1 cellular context compared by ENCODE assay signal in the genomic region with DNA sequence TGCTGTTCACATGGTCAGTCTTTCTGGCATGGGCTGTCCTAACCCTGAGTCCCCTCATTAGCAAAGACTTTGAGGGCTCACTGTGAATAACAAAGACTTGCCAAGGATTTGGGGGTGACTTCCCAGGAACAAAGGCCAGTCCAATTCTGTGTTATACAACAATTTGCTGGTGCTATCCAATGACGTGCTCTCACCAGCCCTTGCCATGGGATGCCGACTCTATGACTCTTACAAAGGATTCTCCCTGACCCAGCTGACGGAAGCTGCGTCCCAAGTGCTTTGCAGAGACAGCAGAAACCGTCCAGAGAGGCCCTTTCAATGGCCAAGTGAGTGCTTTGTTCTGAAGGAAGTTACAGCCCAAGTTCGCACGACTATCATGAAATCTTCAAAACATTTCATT.
TF ChIP-seq lines count a peak whose summit lies in the region.

No MANE protein-coding gene starts in this region.

TF ChIP-seq in GM23338, 12 proteins besides CTCF, POLR2A, EP300 and RAD21 (continued from another document):
- TF ChIP-seq, protein P1, sequence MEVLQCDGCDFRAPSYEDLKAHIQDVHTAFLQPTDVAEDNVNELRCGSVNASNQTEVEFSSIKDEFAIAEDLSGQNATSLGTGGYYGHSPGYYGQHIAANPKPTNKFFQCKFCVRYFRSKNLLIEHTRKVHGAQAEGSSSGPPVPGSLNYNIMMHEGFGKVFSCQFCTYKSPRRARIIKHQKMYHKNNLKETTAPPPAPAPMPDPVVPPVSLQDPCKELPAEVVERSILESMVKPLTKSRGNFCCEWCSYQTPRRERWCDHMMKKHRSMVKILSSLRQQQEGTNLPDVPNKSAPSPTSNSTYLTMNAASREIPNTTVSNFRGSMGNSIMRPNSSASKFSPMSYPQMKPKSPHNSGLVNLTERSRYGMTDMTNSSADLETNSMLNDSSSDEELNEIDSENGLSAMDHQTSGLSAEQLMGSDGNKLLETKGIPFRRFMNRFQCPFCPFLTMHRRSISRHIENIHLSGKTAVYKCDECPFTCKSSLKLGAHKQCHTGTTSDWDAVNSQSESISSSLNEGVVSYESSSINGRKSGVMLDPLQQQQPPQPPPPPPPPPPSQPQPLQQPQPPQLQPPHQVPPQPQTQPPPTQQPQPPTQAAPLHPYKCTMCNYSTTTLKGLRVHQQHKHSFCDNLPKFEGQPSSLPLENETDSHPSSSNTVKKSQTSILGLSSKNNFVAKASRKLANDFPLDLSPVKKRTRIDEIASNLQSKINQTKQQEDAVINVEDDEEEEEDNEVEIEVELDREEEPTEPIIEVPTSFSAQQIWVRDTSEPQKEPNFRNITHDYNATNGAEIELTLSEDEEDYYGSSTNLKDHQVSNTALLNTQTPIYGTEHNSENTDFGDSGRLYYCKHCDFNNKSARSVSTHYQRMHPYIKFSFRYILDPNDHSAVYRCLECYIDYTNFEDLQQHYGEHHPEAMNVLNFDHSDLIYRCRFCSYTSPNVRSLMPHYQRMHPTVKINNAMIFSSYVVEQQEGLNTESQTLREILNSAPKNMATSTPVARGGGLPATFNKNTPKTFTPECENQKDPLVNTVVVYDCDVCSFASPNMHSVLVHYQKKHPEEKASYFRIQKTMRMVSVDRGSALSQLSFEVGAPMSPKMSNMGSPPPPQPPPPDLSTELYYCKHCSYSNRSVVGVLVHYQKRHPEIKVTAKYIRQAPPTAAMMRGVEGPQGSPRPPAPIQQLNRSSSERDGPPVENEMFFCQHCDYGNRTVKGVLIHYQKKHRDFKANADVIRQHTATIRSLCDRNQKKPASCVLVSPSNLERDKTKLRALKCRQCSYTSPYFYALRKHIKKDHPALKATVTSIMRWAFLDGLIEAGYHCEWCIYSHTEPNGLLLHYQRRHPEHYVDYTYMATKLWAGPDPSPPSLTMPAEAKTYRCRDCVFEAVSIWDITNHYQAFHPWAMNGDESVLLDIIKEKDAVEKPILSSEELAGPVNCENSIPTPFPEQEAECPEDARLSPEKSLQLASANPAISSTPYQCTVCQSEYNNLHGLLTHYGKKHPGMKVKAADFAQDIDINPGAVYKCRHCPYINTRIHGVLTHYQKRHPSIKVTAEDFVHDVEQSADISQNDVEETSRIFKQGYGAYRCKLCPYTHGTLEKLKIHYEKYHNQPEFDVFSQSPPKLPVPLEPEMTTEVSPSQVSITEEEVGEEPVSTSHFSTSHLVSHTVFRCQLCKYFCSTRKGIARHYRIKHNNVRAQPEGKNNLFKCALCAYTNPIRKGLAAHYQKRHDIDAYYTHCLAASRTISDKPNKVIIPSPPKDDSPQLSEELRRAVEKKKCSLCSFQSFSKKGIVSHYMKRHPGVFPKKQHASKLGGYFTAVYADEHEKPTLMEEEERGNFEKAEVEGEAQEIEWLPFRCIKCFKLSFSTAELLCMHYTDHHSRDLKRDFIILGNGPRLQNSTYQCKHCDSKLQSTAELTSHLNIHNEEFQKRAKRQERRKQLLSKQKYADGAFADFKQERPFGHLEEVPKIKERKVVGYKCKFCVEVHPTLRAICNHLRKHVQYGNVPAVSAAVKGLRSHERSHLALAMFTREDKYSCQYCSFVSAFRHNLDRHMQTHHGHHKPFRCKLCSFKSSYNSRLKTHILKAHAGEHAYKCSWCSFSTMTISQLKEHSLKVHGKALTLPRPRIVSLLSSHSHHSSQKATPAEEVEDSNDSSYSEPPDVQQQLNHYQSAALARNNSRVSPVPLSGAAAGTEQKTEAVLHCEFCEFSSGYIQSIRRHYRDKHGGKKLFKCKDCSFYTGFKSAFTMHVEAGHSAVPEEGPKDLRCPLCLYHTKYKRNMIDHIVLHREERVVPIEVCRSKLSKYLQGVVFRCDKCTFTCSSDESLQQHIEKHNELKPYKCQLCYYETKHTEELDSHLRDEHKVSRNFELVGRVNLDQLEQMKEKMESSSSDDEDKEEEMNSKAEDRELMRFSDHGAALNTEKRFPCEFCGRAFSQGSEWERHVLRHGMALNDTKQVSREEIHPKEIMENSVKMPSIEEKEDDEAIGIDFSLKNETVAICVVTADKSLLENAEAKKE (CRISPR knock-in tag; IDR thresholded peaks at IDR 0.05), result no peak
- no peak for TF ChIP-seq POLR2AphosphoS5 (IDR thresholded peaks at IDR 0.05; ENCODE audit: low read depth)
- TF ChIP-seq NANOG (IDR thresholded peaks at IDR 0.05; ENCODE audit: borderline replicate concordance), result no peak
- no peak for TF ChIP-seq ZNF114 (CRISPR knock-in tag; IDR thresholded peaks at IDR 0.05)
- no peak for TF ChIP-seq JUNB (IDR thresholded peaks at IDR 0.05; ENCODE audit: unreplicated experiment)
- TF ChIP-seq EZH2phosphoT487 (IDR thresholded peaks at IDR 0.05; ENCODE audit: unreplicated experiment), result no peak
- TF ChIP-seq CREB1 (CRISPR knock-in tag; IDR thresholded peaks at IDR 0.05; ENCODE audit: low read depth), result no peak
- no peak for TF ChIP-seq ZNF331 (CRISPR knock-in tag; IDR thresholded peaks at IDR 0.05; ENCODE audit: low read depth)
- TF ChIP-seq, protein P2, sequence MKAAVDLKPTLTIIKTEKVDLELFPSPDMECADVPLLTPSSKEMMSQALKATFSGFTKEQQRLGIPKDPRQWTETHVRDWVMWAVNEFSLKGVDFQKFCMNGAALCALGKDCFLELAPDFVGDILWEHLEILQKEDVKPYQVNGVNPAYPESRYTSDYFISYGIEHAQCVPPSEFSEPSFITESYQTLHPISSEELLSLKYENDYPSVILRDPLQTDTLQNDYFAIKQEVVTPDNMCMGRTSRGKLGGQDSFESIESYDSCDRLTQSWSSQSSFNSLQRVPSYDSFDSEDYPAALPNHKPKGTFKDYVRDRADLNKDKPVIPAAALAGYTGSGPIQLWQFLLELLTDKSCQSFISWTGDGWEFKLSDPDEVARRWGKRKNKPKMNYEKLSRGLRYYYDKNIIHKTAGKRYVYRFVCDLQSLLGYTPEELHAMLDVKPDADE (IDR thresholded peaks at IDR 0.05), result no peak
